Comparison of ENCODE assay signal across 11 cellular contexts in the genomic region with DNA sequence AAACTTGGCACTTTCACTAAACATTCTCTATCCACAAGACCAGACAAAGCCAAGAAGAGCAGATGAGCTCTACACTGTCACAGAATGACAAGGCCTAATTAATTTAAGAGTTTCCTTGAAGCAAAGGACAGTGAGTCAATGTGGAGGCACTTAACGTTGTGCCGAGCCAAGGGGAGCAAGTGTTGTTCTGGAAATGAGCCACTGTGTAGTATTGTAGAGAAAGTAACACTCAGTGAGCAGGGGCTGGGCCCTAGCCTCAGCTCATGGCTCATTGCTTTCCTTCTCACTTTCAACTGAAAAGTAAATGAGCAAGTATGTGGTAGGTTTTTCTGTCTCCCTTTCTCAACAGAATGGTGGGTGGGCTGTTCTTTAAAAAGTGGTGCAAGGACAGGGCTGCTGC. TPM values are rescaled to one million over a fixed set of nuclear protein-coding genes. Genes with fewer than 3 reads are reported as not detected.
A peak's percentile ranks its signal among the peaks of the same experiment; 100 is the strongest.
DNase-seq lines count a peak whose midpoint lies in the region; ATAC-seq and TF ChIP-seq lines count a peak whose summit lies in the region.
"Had no signal": no experiment of that assay in that cellular context is flagged by ENCODE, and none has a peak within 500 bp of the region (broad histone marks: within the 10 kb centered on the region; RNA-seq: fewer than 3 reads in every experiment).

No MANE protein-coding gene starts in this region.

- TF ChIP-seq CTCF in gastroesophageal sphincter (IDR thresholded peaks at IDR 0.05) (no peak), esophagus squamous epithelium (IDR thresholded peaks at IDR 0.05) (no peak)

- peaks cover 4% of the 10 kb centered on the region for H3K9me3 Mint-ChIP-seq in activated naive CD4-positive, alpha-beta T cell treated with anti-CD3 and anti-CD28 coated beads, Interleukin-2, amount 10 ng/mL, durations not matched to agents 7 days and 5 days

- 34 to 38% methylated on average over 2 of the region's 2 CpGs for WGBS in gastroesophageal sphincter (ENCODE audit: low coverage in 1 of 2), 2 donors
- WGBS in esophagus squamous epithelium, 2 donors, result 19% methylated on average over 2 of the region's 2 CpGs

- H3K27me3 ChIP-seq in gastroesophageal sphincter (no peaks in the 10 kb centered on the region), esophagus squamous epithelium (peaks cover 0 to 43% (median 0%) of the 10 kb centered on the region in 4 donors)
- H3K27me3 ChIP-seq: right lobe of liver had no signal

- H3K9me3 ChIP-seq in gastroesophageal sphincter, result no peaks in the 10 kb centered on the region
- no peaks in the 10 kb centered on the region for H3K9me3 ChIP-seq in esophagus squamous epithelium
- H3K9me3 ChIP-seq: right lobe of liver had no signal

- no peak for DNase-seq in HCEC 1CT
- no peak for DNase-seq in esophagus squamous epithelium (lab: John Stamatoyannopoulos, UW)
- no peak for DNase-seq in NCI-H1694 treated with DMSO at 0.1 percent for 48 hours (lab: John Stamatoyannopoulos, UW)
- DNase-seq in activated naive CD4-positive, alpha-beta T cell treated with anti-CD3 and anti-CD28 coated beads, Interleukin-2, amount 10 ng/mL, durations not matched to agents 7 days and 5 days, result no peak
- DNase-seq: activated CD4-positive, alpha-beta T cell treated with anti-CD3 and anti-CD28 coated beads, Interleukin-2, amount 10 ng/mL, durations not matched to agents 24 days and 14 days; DMS53; right lobe of liver had no signal

- TF ChIP-seq POLR2A in gastroesophageal sphincter (IDR thresholded peaks at IDR 0.05) (no peak), esophagus squamous epithelium (IDR thresholded peaks at IDR 0.05) (no peak)

- H3K4me1 ChIP-seq in gastroesophageal sphincter (peaks cover 0 to 24% (median 5%) of the 10 kb centered on the region in 3 donors), esophagus squamous epithelium (peaks cover 0 to 32% (median 22%) of the 10 kb centered on the region in 3 donors)

- peaks cover 16% of the 10 kb centered on the region for H3K27me3 Mint-ChIP-seq in activated naive CD4-positive, alpha-beta T cell treated with anti-CD3 and anti-CD28 coated beads, Interleukin-2, amount 10 ng/mL, durations not matched to agents 7 days and 5 days
- H3K27me3 Mint-ChIP-seq: activated CD4-positive, alpha-beta T cell treated with anti-CD3 and anti-CD28 coated beads, Interleukin-2, amount 10 ng/mL, durations not matched to agents 24 days and 14 days had no signal

- peak; percentile 48 for ATAC-seq in GM18508 (IDR thresholded peaks at IDR 0.05; ENCODE audit: insufficient read depth, unreplicated experiment)
- peak; percentile 69 for ATAC-seq in GM19468 (IDR thresholded peaks at IDR 0.05; ENCODE audit: extremely low read depth, unreplicated experiment)
- peak; percentile 75 for ATAC-seq in HG03108 (IDR thresholded peaks at IDR 0.05; ENCODE audit: unreplicated experiment)
- ATAC-seq in gastroesophageal sphincter, result peak; percentile 60
- ATAC-seq: right lobe of liver had no signal

- peaks cover 32% of the 10 kb centered on the region for H3K4me1 Mint-ChIP-seq in activated naive CD4-positive, alpha-beta T cell treated with anti-CD3 and anti-CD28 coated beads, Interleukin-2, amount 10 ng/mL, durations not matched to agents 7 days and 5 days

- TF ChIP-seq EP300 in gastroesophageal sphincter (IDR thresholded peaks at IDR 0.05), result no peak

- no peak overlapping the region for H3K4me3 Mint-ChIP-seq in activated naive CD4-positive, alpha-beta T cell treated with anti-CD3 and anti-CD28 coated beads, Interleukin-2, amount 10 ng/mL, durations not matched to agents 7 days and 5 days
- H3K4me3 Mint-ChIP-seq: activated CD4-positive, alpha-beta T cell treated with anti-CD3 and anti-CD28 coated beads, Interleukin-2, amount 10 ng/mL, durations not matched to agents 24 days and 14 days had no signal

- CTCF ChIA-PET in activated naive CD4-positive, alpha-beta T cell treated with anti-CD3 and anti-CD28 coated beads, Interleukin-2, amount 10 ng/mL, durations not matched to agents 7 days and 5 days (lab: Charles Lee), result interaction anchor here (0.6 to 3.9 kb wide), 4 partner anchors 11 to 114 kb away, joined by 3 to 17 read pairs (median 3); no protein-coding TSS in a partner anchor

- H3K36me3 Mint-ChIP-seq in activated naive CD4-positive, alpha-beta T cell treated with anti-CD3 and anti-CD28 coated beads, Interleukin-2, amount 10 ng/mL, durations not matched to agents 7 days and 5 days, result peaks cover 2% of the 10 kb centered on the region

- H3K36me3 ChIP-seq in gastroesophageal sphincter, result no peaks in the 10 kb centered on the region
- H3K36me3 ChIP-seq in esophagus squamous epithelium, result no peaks in the 10 kb centered on the region
- H3K36me3 ChIP-seq: right lobe of liver had no signal

- peak overlapping the region in 3 of 4 donors; percentile 11 to 21 (median 12) for H3K27ac ChIP-seq in gastroesophageal sphincter
- H3K27ac ChIP-seq in esophagus squamous epithelium, result no peak overlapping the region
- H3K27ac ChIP-seq: right lobe of liver had no signal

- H3K4me3 ChIP-seq in gastroesophageal sphincter (no peak overlapping the region), esophagus squamous epithelium (no peak overlapping the region)
- H3K4me3 ChIP-seq: right lobe of liver had no signal

- no peak overlapping the region for H3K27ac Mint-ChIP-seq in activated naive CD4-positive, alpha-beta T cell treated with anti-CD3 and anti-CD28 coated beads, Interleukin-2, amount 10 ng/mL, durations not matched to agents 7 days and 5 days
- H3K27ac Mint-ChIP-seq: activated CD4-positive, alpha-beta T cell treated with anti-CD3 and anti-CD28 coated beads, Interleukin-2, amount 10 ng/mL, durations not matched to agents 24 days and 14 days had no signal

- intact Hi-C loops in esophagus squamous epithelium (cut with DNase I), result no loop called here

RNA-seq across cellular contexts. Expression of a gene that starts 11.7 kb away (rescaled TPM):
- total RNA-seq in gastroesophageal sphincter, result 10 to 100 TPM; 43.2 to 54.3 (median 46.5) TPM
- 10 to 100 TPM in 2 of 4 donors, 1 to 10 TPM in 2; 3.3 to 22.7 (median 10.3) TPM for total RNA-seq in esophagus squamous epithelium

Comparison
In these comparisons a context has a peak if more than half of its experiments do, and no peak if none do; other contexts are left out.
1. H3K27ac ChIP-seq: peak in gastroesophageal sphincter (3 of 4); none in esophagus squamous epithelium (0 of 4).
2. Peak in every context shown above with its lines, with median percentiles within 50 percentile points of each other: ATAC-seq.